ENCODE assay signal across 8 cellular contexts in genomic region chr3:71579934-71580318, GRCh38. TPM values are rescaled to one million over a fixed set of nuclear protein-coding genes. Genes with fewer than 3 reads are reported as not detected.
A peak's percentile ranks its signal among the peaks of the same experiment; 100 is the strongest.
DNase-seq lines count a peak whose midpoint lies in the region; ATAC-seq, FAIRE-seq and TF ChIP-seq lines count a peak whose summit lies in the region.

No MANE protein-coding gene starts in this region.

- dilution Hi-C loops in keratinocyte (cut with MboI; ENCODE audit: extremely low pct_ligation_motif_present, low sequenced_read_pairs): no loop called here

- H3K4me3 ChIP-seq in right atrium auricular region (no peak overlapping the region), keratinocyte (ENCODE audit: control insufficient read depth in 2 of 3, extremely low read depth in 1 of 3, insufficient read depth in 2 of 3, low read depth in 1 of 3, low read length in 3 of 3) (peak overlapping the region in 1 of 3 experiments; percentile 38), thyroid gland (replicated peaks in 1 of 3) (no peak overlapping the region)

- H3K9me3 ChIP-seq in right atrium auricular region (no peaks in the 10 kb centered on the region), T-helper 17 cell (ENCODE audit: control insufficient read depth, low read length, poor library complexity, severe bottlenecking) (no peaks in the 10 kb centered on the region), keratinocyte (ENCODE audit: control insufficient read depth, low read depth, low read length) (no peaks in the 10 kb centered on the region), thyroid gland (no peaks in the 10 kb centered on the region)

- no peak for FAIRE-seq in keratinocyte (lab: Jason Lieb, UNC)

- no peak overlapping the region for H3K27ac Mint-ChIP-seq in T-helper 17 cell

- no peak overlapping the region for H3K9ac ChIP-seq in keratinocyte (ENCODE audit: control insufficient read depth, extremely low read depth, insufficient read depth, low read length)

- 38 to 45% methylated on average over 3 of the region's 3 CpGs for WGBS in thyroid gland, 2 donors

- peak overlapping the region; percentile 44 for H3K4me2 ChIP-seq in keratinocyte (ENCODE audit: control insufficient read depth, extremely low read depth, insufficient read depth, low read depth, low read length)

- no peak for TF ChIP-seq CTCF in right atrium auricular region (IDR thresholded peaks at IDR 0.05)
- TF ChIP-seq CTCF in keratinocyte (optimal IDR thresholded peaks at IDR 0.05 in 1 of 3, IDR thresholded peaks at IDR 0.05 in 1 of 3, conservative IDR thresholded peaks at IDR 0.05 in 1 of 3; ENCODE audit: extremely low read depth in 1 of 3, insufficient read depth in 2 of 3, low read length in 3 of 3): no peak
- no peak for TF ChIP-seq CTCF in thyroid gland (IDR thresholded peaks at IDR 0.05)

- H3K27me3 ChIP-seq in right atrium auricular region (no peaks in the 10 kb centered on the region), keratinocyte (ENCODE audit: control insufficient read depth, extremely low read depth, insufficient read depth, low read length) (no peaks in the 10 kb centered on the region), thyroid gland (no peaks in the 10 kb centered on the region)

- no peak overlapping the region for H2AFZ ChIP-seq in keratinocyte (ENCODE audit: control insufficient read depth, low read length)

- peak overlapping the region; percentile 1 for H3K4me3 Mint-ChIP-seq in T-helper 17 cell

- peaks cover 6% of the 10 kb centered on the region for H3K79me2 ChIP-seq in keratinocyte (ENCODE audit: control insufficient read depth, insufficient read depth, low read length)

- intact Hi-C loops in Right ventricle myocardium inferior (cut with DNase I): loop anchor here (5.0 kb wide), 3 partner anchors 148 to 573 kb away; no protein-coding TSS in a partner anchor
- intact Hi-C loops in thyroid gland (cut with DNase I): loop anchor here (10.0 kb wide), 3 partner anchors 145 to 1025 kb away; no protein-coding TSS in a partner anchor

- no peak for DNase-seq in right atrium auricular region (ENCODE audit: low spot score)
- no peak for DNase-seq in Right ventricle myocardium inferior (ENCODE audit: missing footprints)
- no peak for DNase-seq in T-helper 17 cell
- DNase-seq in keratinocyte (ENCODE audit: low read depth, low spot score): no peak
- DNase-seq in thyroid gland: peak; percentile 40 to 49
- DNase-seq in HK-2 (ENCODE audit: unreplicated experiment): no peak
- no peak for DNase-seq in activated CD8-positive, alpha-beta memory T cell treated with anti-CD3 and anti-CD28 coated beads, Interleukin-2, amount 50 U/mL, for 4 hours
- no peak for DNase-seq in OCI-M2 (lab: John Stamatoyannopoulos, UW; ENCODE audit: unreplicated experiment)

- H3K4me1 Mint-ChIP-seq in T-helper 17 cell: peaks cover 25% of the 10 kb centered on the region

- no peaks in the 10 kb centered on the region for H3K27me3 Mint-ChIP-seq in T-helper 17 cell

- H3K36me3 Mint-ChIP-seq in T-helper 17 cell (ENCODE audit: low read depth): peaks cover 5% of the 10 kb centered on the region

- H3K9me1 ChIP-seq in keratinocyte (ENCODE audit: control insufficient read depth, extremely low read depth, insufficient read depth, low read length): no peaks in the 10 kb centered on the region

- H3K4me1 ChIP-seq in right atrium auricular region (peaks cover 0 to 22% of the 10 kb centered on the region in 2 donors), keratinocyte (ENCODE audit: control insufficient read depth, extremely low read depth, insufficient read depth, low read length) (peaks cover 34% of the 10 kb centered on the region), thyroid gland (peaks cover 15% of the 10 kb centered on the region in 2 donors)

- TF ChIP-seq POLR2A in thyroid gland (IDR thresholded peaks at IDR 0.05): no peak

- no peak for ATAC-seq in Right ventricle myocardium inferior
- ATAC-seq in T-helper 17 cell: no peak

- H3K36me3 ChIP-seq in right atrium auricular region (no peaks in the 10 kb centered on the region), keratinocyte (ENCODE audit: control insufficient read depth in 2 of 2, extremely low read depth in 1 of 2, insufficient read depth in 2 of 2, low read length in 2 of 2) (no peaks in the 10 kb centered on the region), thyroid gland (no peaks in the 10 kb centered on the region)

- H3K27ac ChIP-seq in right atrium auricular region (peak overlapping the region; percentile 97 to 98), keratinocyte (ENCODE audit: control insufficient read depth, insufficient read depth, low read length) (peak overlapping the region; percentile 23), thyroid gland (peak overlapping the region; percentile 15 to 98 (median 97))

- no peaks in the 10 kb centered on the region for H4K20me1 ChIP-seq in keratinocyte (ENCODE audit: control insufficient read depth, extremely low read depth, insufficient read depth, low read length)

RNA-seq across cellular contexts. Expression of gene FOXP1, which starts 3.6 kb away (rescaled TPM):
- total RNA-seq in right atrium auricular region (10 to 100 TPM; 39.2 to 59.0 TPM), Right ventricle myocardium inferior (38.5 TPM), T-helper 17 cell (100 to 1,000 TPM; 377 to 395 TPM), thyroid gland (100 to 1,000 TPM; 111 to 187 (median 141) TPM)
- 6.2 to 27.3 TPM (median 14.6 TPM) in 3 replicates for polyA plus RNA-seq in keratinocyte
- 22.8 TPM for polyA plus RNA-seq in keratinocyte (2011; ENCODE audit: low read depth)
- 6.8 and 8.3 TPM in 2 replicates for polyA plus RNA-seq in keratinocyte (2011; cell fraction: cytosol; rRNA removed)
- polyA plus RNA-seq in keratinocyte (2011; cell fraction: nucleus; rRNA removed): 10.6 and 11.1 TPM in 2 replicates
- 8.2 and 18.3 TPM in 2 replicates for polyA plus RNA-seq in keratinocyte (2012; ENCODE audit: low replicate concordance)
- 42.3 to 72.2 TPM (median 54.6 TPM) in 3 replicates for polyA minus RNA-seq in keratinocyte
- polyA minus RNA-seq in keratinocyte (2011; cell fraction: cytosol; rRNA and poly(A)+ RNA removed): 27.4 TPM
- 32.2 and 47.0 TPM in 2 replicates for polyA minus RNA-seq in keratinocyte (2011; cell fraction: nucleus; rRNA and poly(A)+ RNA removed)

Comparison
In these comparisons a context has a peak if more than half of its experiments do, and no peak if none do; other contexts are left out.
1. DNase-seq: peak in thyroid gland (2 of 2); none in right atrium auricular region (single experiment), Right ventricle myocardium inferior (single experiment), T-helper 17 cell (0 of 3), keratinocyte (single experiment), HK-2 (single experiment), activated CD8-positive, alpha-beta memory T cell treated with anti-CD3 and anti-CD28 coated beads, Interleukin-2, amount 50 U/mL, for 4 hours (single experiment) and OCI-M2 (single experiment).
2. H3K27ac ChIP-seq: peak in every context shown above with its lines; median percentile 98 in right atrium auricular region; 97 in thyroid gland; 23 in keratinocyte.